ENCODE assay signal across 10 cellular contexts in the genomic region with DNA sequence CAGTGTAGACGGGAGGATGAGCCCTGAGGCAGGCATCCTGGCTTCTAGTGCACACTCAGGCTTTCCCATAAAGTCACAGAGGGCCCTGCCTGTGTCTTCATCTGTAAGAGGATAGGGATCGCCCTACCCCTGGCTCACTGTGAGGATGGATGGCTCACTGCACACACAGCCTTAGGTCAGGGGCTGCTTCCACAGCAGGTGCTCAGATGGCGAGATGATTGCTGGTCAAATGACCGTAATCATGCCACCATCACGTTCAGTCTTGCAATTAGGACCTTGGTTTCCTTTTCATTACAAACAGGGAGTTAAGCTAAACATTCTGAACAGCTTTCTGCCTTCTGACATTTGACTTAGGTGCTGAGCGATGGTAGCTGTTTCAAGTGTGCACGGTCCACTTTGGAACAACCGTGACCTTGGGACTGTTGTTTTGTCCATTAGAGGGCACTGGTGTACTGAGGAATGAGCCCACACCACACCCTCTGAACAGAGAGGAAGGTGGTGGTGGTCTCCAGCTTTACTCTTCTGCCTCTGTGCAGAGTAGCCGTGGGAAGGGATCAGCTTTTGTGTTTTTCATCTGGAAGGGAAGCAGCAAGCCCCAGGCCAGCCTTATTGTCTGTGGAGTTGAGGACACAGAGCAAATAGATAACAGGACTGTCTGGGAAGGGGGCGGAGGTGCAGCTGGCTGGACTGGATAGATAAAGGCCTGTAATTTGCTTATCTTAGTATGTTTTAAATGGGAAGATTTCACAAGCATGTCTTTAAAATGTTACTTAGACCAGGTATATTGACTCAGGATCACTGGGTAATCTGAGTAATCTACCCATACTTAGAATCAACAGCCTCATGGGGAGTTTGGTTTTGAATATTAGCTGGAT.
DNase-seq lines count a peak whose midpoint lies in the region; ATAC-seq and TF ChIP-seq lines count a peak whose summit lies in the region.
"Had no signal": no experiment of that assay in that cellular context is flagged by ENCODE, and none has a peak within 500 bp of the region (broad histone marks: within the 10 kb centered on the region; RNA-seq: fewer than 3 reads in every experiment).

No MANE protein-coding gene starts in this region.

- peaks cover 3% of the 10 kb centered on the region for H3K27me3 Mint-ChIP-seq in brain
- H3K27me3 Mint-ChIP-seq in memory B cell: no peaks in the 10 kb centered on the region
- H3K27me3 Mint-ChIP-seq: activated naive CD4-positive, alpha-beta T cell treated with anti-CD3 and anti-CD28 coated beads, Interleukin-2, amount 50 U/mL, for 24 hours had no signal

- intact Hi-C loops in posterior vena cava (cut with DNase I): no loop called here

- H3K79me2 ChIP-seq in DOHH2 (ENCODE audit: control insufficient read depth, low read length): no peaks in the 10 kb centered on the region

- H3K4me3 Mint-ChIP-seq in brain (no peak overlapping the region), memory B cell (no peak overlapping the region)
- H3K4me3 Mint-ChIP-seq: activated naive CD4-positive, alpha-beta T cell treated with anti-CD3 and anti-CD28 coated beads, Interleukin-2, amount 50 U/mL, for 24 hours had no signal

- TF ChIP-seq CTCF in DOHH2 (IDR thresholded peaks at IDR 0.05; ENCODE audit: low read depth, low read length, poor library complexity, severe bottlenecking) (peak; percentile 52), LNCaP clone FGC (IDR thresholded peaks at IDR 0.05; ENCODE audit: control insufficient read depth, extremely low read depth, insufficient read depth) (peak; percentile 47), brain (conservative IDR thresholded peaks at IDR 0.05) (peak; percentile 20 to 50), coronary artery (IDR thresholded peaks at IDR 0.05) (no peak)

- no peak overlapping the region for H3K4me2 ChIP-seq in DOHH2 (ENCODE audit: low read length)

- ATAC-seq in memory B cell (ENCODE audit: low read depth): peak; percentile 46

- H3K27ac ChIP-seq in DOHH2 (ENCODE audit: low read depth, low read length) (no peak overlapping the region), coronary artery (no peak overlapping the region)
- H3K27ac ChIP-seq: SJSA1 had no signal

- H3K4me3 ChIP-seq in DOHH2 (ENCODE audit: low read length): no peak overlapping the region
- H3K4me3 ChIP-seq in LNCaP clone FGC (ENCODE audit: low read depth, low read length): no peak overlapping the region
- no peak overlapping the region for H3K4me3 ChIP-seq in coronary artery
- H3K4me3 ChIP-seq: SJSA1 had no signal

- H3K27me3 ChIP-seq in DOHH2 (ENCODE audit: control insufficient read depth, low read length): no peaks in the 10 kb centered on the region
- H3K27me3 ChIP-seq: SJSA1 had no signal

- no peaks in the 10 kb centered on the region for H3K9me2 ChIP-seq in DOHH2 (replicated peaks; ENCODE audit: control insufficient read depth, low read length)

- H3K36me3 Mint-ChIP-seq in brain: peaks cover 67% of the 10 kb centered on the region
- H3K36me3 Mint-ChIP-seq in memory B cell: peaks cover 20% of the 10 kb centered on the region
- H3K36me3 Mint-ChIP-seq: activated naive CD4-positive, alpha-beta T cell treated with anti-CD3 and anti-CD28 coated beads, Interleukin-2, amount 50 U/mL, for 24 hours had no signal

- H3K27ac Mint-ChIP-seq in brain: peak overlapping the region in 3 of 5 experiments; percentile 2 to 41 (median 35)
- no peak overlapping the region for H3K27ac Mint-ChIP-seq in memory B cell
- H3K27ac Mint-ChIP-seq: activated naive CD4-positive, alpha-beta T cell treated with anti-CD3 and anti-CD28 coated beads, Interleukin-2, amount 50 U/mL, for 24 hours had no signal

- H3F3A ChIP-seq in DOHH2 (ENCODE audit: control insufficient read depth, insufficient read depth): no peaks in the 10 kb centered on the region

- H3K4me1 ChIP-seq in DOHH2 (ENCODE audit: control insufficient read depth, low read length): peaks cover 11% of the 10 kb centered on the region

- H3K9me3 ChIP-seq in DOHH2 (ENCODE audit: control insufficient read depth, insufficient read depth, low read length): no peaks in the 10 kb centered on the region
- H3K9me3 ChIP-seq: SJSA1 had no signal

- H3K4me1 Mint-ChIP-seq in brain (peaks cover 48% of the 10 kb centered on the region), memory B cell (peaks cover 34% of the 10 kb centered on the region)

- peaks cover 3% of the 10 kb centered on the region; the same call in 1 of the 2 replicates for H3K36me3 ChIP-seq in DOHH2 (ENCODE audit: control insufficient read depth, low read length)

- H3K9me3 Mint-ChIP-seq in brain (peaks cover 0 to 4% (median 0%) of the 10 kb centered on the region in 5 experiments), memory B cell (no peaks in the 10 kb centered on the region)

- no peaks in the 10 kb centered on the region for H4K20me1 ChIP-seq in DOHH2 (ENCODE audit: control insufficient read depth, insufficient read depth, low read depth, low read length)

- no peak for DNase-seq in LNCaP clone FGC (ENCODE audit: low read depth)
- no peak for DNase-seq in memory B cell (ENCODE audit: low spot score in 2 of 2)
- no peak for DNase-seq in NCI-H1930 (lab: John Stamatoyannopoulos, UW)
- no peak for DNase-seq in coronary artery (ENCODE audit: low spot score)
- DNase-seq in posterior vena cava (ENCODE audit: low spot score): no peak
- no peak for DNase-seq in LoVo (ENCODE audit: low spot score)
